ENCODE assay signal across 8 cellular contexts in the genomic region with DNA sequence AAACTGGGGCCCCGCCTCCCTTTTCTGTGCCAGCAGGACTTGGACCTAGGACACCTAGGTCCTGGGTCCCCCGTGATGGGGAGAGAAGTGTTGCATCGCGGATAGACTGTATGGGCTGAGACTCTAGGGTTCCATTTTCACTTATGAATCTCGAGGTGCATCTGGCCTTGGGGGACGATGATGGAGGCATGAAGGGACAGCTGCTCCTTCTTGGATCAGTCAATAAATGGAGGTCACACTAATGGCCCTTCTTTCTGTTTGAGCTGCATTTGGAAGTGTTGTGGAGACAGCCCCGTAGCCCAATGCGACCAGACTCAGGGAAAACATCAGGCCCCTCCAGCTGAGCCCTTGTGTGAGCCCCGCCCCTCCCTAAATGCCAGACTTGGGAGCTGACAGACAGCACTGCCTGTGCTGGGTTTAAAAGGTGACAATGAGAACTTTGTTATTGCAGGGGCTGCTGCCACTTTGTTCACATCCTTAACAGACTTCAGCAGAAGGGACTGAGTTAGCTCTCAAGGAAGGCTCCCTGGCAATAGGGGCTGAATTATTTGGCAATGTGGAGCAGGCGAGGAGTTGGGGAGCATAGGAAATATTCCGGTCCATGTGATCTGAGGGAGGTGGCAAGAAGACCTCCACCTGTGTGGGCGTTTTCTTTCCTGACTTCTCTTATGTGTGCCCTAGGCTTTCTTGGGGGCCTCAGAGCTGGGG. TPM values are rescaled to one million over a fixed set of nuclear protein-coding genes. Genes with fewer than 3 reads are reported as not detected.
DNase-seq lines count a peak whose midpoint lies in the region; ATAC-seq and TF ChIP-seq lines count a peak whose summit lies in the region.

No MANE protein-coding gene starts in this region.

- intact Hi-C loops in activated naive CD4-positive, alpha-beta T cell treated with anti-CD3 and anti-CD28 coated beads for 36 hours (cut with micrococcal nuclease) = loop anchor here (2.0 kb wide), 1 partner anchor 15 kb away; a partner anchor contains a TSS
- intact Hi-C loops in lower leg skin (cut with DNase I; ENCODE audit: low total_unique reads) = no loop called here

- peak overlapping the region; percentile 77 for H3K4me3 Mint-ChIP-seq in activated naive CD4-positive, alpha-beta T cell treated with anti-CD3 and anti-CD28 coated beads for 36 hours
- H3K4me3 Mint-ChIP-seq in type B pancreatic cell = peak overlapping the region; percentile 91

- TF ChIP-seq CTCF in astrocyte of the cerebellum (IDR thresholded peaks at IDR 0.05; ENCODE audit: low read depth, low read length, missing control alignments) = no peak
- no peak for TF ChIP-seq CTCF in lower leg skin (IDR thresholded peaks at IDR 0.05)
- TF ChIP-seq CTCF in type B pancreatic cell (conservative IDR thresholded peaks at IDR 0.05) = no peak

- DNase-seq in activated naive CD4-positive, alpha-beta T cell treated with anti-CD3 and anti-CD28 coated beads for 36 hours = no peak
- no peak for DNase-seq in activated naive CD4-positive, alpha-beta T cell (lab: John Stamatoyannopoulos, UW)
- DNase-seq in astrocyte of the cerebellum (ENCODE audit: low read depth) (no peak), lower leg skin (ENCODE audit: low spot score in 2 of 2) (no peak), type B pancreatic cell (ENCODE audit: extremely low spot score, unreplicated experiment) (no peak), GOT3 (lab: John Stamatoyannopoulos, UW) (no peak), UCSD-AML1 (lab: John Stamatoyannopoulos, UW; ENCODE audit: unreplicated experiment) (no peak)

- no peaks in the 10 kb centered on the region for H3K9me3 Mint-ChIP-seq in activated naive CD4-positive, alpha-beta T cell treated with anti-CD3 and anti-CD28 coated beads for 36 hours
- H3K9me3 Mint-ChIP-seq in type B pancreatic cell = no peaks in the 10 kb centered on the region

- peak overlapping the region; percentile 84 for H3K4me3 ChIP-seq in astrocyte of the cerebellum (ENCODE audit: low read depth, low read length)
- peak overlapping the region; percentile 15 for H3K4me3 ChIP-seq in lower leg skin (ENCODE audit: low read depth, poor library complexity, severe bottlenecking)

- no peak overlapping the region for H3K27ac Mint-ChIP-seq in activated naive CD4-positive, alpha-beta T cell treated with anti-CD3 and anti-CD28 coated beads for 36 hours
- peak overlapping the region; percentile 88 for H3K27ac Mint-ChIP-seq in type B pancreatic cell

- no peak for TF ChIP-seq POLR2A in lower leg skin (IDR thresholded peaks at IDR 0.05)

- 27 to 30% methylated on average over 12 of the region's 12 CpGs for WGBS in lower leg skin, 2 donors

- CTCF ChIA-PET in activated naive CD4-positive, alpha-beta T cell treated with anti-CD3 and anti-CD28 coated beads for 36 hours (lab: Charles Lee) = interaction anchor here (1.3 to 2.0 kb wide), 2 partner anchors 9 to 15 kb away, joined by 3 to 9 read pairs; no protein-coding TSS in a partner anchor

- peaks cover 5% of the 10 kb centered on the region for H3K36me3 Mint-ChIP-seq in activated naive CD4-positive, alpha-beta T cell treated with anti-CD3 and anti-CD28 coated beads for 36 hours (ENCODE audit: low read depth)
- peaks cover 16% of the 10 kb centered on the region for H3K36me3 Mint-ChIP-seq in type B pancreatic cell

- peaks cover 2% of the 10 kb centered on the region for H3K27me3 Mint-ChIP-seq in activated naive CD4-positive, alpha-beta T cell treated with anti-CD3 and anti-CD28 coated beads for 36 hours (ENCODE audit: low read depth)
- H3K27me3 Mint-ChIP-seq in type B pancreatic cell = peaks cover 3% of the 10 kb centered on the region

- ATAC-seq in HG02763 (IDR thresholded peaks at IDR 0.05; ENCODE audit: unreplicated experiment) = no peak

- in situ Hi-C loops in astrocyte of the cerebellum (cut with HindIII; ENCODE audit: low sequenced_read_pairs) = no loop called here

- H3K4me1 Mint-ChIP-seq in activated naive CD4-positive, alpha-beta T cell treated with anti-CD3 and anti-CD28 coated beads for 36 hours (ENCODE audit: low read depth) = peaks cover 25% of the 10 kb centered on the region
- peaks cover 24% of the 10 kb centered on the region for H3K4me1 Mint-ChIP-seq in type B pancreatic cell (ENCODE audit: unreplicated experiment)

RNA-seq across cellular contexts. Expression of a gene that starts 0.8 kb away (rescaled TPM):
- 10 to 100 TPM; 15.8 to 16.2 TPM for total RNA-seq in activated naive CD4-positive, alpha-beta T cell treated with anti-CD3 and anti-CD28 coated beads for 36 hours
- total RNA-seq in lower leg skin (10 to 100 TPM in 2 of 4 donors, 1 to 10 TPM in 2; 6.1 to 17.4 (median 11.4) TPM), type B pancreatic cell (ENCODE audit: low replicate concordance) (21.5 and 65.5 TPM in 2 replicates)

RNA-seq across cellular contexts. Expression of a gene that starts 5.8 kb away (rescaled TPM):
- 1 to 10 TPM; 1.4 to 1.5 TPM for total RNA-seq in activated naive CD4-positive, alpha-beta T cell treated with anti-CD3 and anti-CD28 coated beads for 36 hours
- total RNA-seq in lower leg skin (10 to 100 TPM in 1 of 4 donors, 1 to 10 TPM in 3; 3.8 to 10.3 (median 6.9) TPM), type B pancreatic cell (ENCODE audit: low replicate concordance) (4.7 and 34.6 TPM in 2 replicates)

RNA-seq across cellular contexts. Expression of a gene that starts 14.5 kb away (rescaled TPM):
- total RNA-seq in activated naive CD4-positive, alpha-beta T cell treated with anti-CD3 and anti-CD28 coated beads for 36 hours = 10 to 100 TPM; 11.8 to 12.7 TPM
- total RNA-seq in lower leg skin (10 to 100 TPM; 29.1 to 48.9 (median 39.1) TPM), type B pancreatic cell (ENCODE audit: low replicate concordance) (27.6 and 35.6 TPM in 2 replicates)

RNA-seq across cellular contexts. Expression of a gene that starts 27.5 kb away (rescaled TPM):
- total RNA-seq in activated naive CD4-positive, alpha-beta T cell treated with anti-CD3 and anti-CD28 coated beads for 36 hours = 1 to 10 TPM; 1.4 to 1.8 TPM
- 1 to 10 TPM in 1 of 4 donors, under 1 TPM in 3; 0.19 to 1.7 (median 0.26) TPM for total RNA-seq in lower leg skin
- 0.64 and 5.9 TPM in 2 replicates for total RNA-seq in type B pancreatic cell (ENCODE audit: low replicate concordance)

RNA-seq across cellular contexts. Expression of a gene that starts 55.6 kb away (rescaled TPM):
- under 1 TPM; 0.60 to 0.86 TPM for total RNA-seq in activated naive CD4-positive, alpha-beta T cell treated with anti-CD3 and anti-CD28 coated beads for 36 hours
- total RNA-seq in lower leg skin (1 to 10 TPM in 1 of 4 donors, under 1 TPM in 3; 0.08 to 1.2 (median 0.23) TPM), type B pancreatic cell (ENCODE audit: low replicate concordance) (1.4 and 4.4 TPM in 2 replicates)
